10 cellular contexts compared by ENCODE assay signal in genomic region chr9:21684831-21685362, GRCh38.
DNase-seq lines count a peak whose midpoint lies in the region; ATAC-seq and TF ChIP-seq lines count a peak whose summit lies in the region.
"Had no signal": no experiment of that assay in that cellular context is flagged by ENCODE, and none has a peak within 500 bp of the region (broad histone marks: within the 10 kb centered on the region; RNA-seq: fewer than 3 reads in every experiment).

No MANE protein-coding gene starts in this region.

- peaks cover 90% of the 10 kb centered on the region for H3K4me1 ChIP-seq in ACC112 (ENCODE audit: control insufficient read depth, insufficient read depth, low read length, unreplicated experiment)
- H3K4me1 ChIP-seq in OCI-LY3 (ENCODE audit: low read length): peaks cover 14% of the 10 kb centered on the region
- no peaks in the 10 kb centered on the region for H3K4me1 ChIP-seq in prostate gland (replicated peaks)

- H3K9me3 ChIP-seq in OCI-LY3 (ENCODE audit: insufficient read depth, low read length): no peaks in the 10 kb centered on the region
- H3K9me3 ChIP-seq in prostate gland: no peaks in the 10 kb centered on the region

- in situ Hi-C loops in astrocyte of the spinal cord (cut with HindIII; ENCODE audit: low sequenced_read_pairs): no loop called here

- no peak overlapping the region for H3K9ac ChIP-seq in OCI-LY3 (ENCODE audit: low read length)

- CTCF ChIA-PET in GM10248 (lab: Yijun Ruan, JAX): no interaction called here

- H2AFZ ChIP-seq in ACC112 (ENCODE audit: low read length, unreplicated experiment): no peak overlapping the region
- H2AFZ ChIP-seq in OCI-LY3 (ENCODE audit: low read depth, low read length): no peak overlapping the region

- intact Hi-C loops in prostate gland (cut with DNase I): no loop called here

- TF ChIP-seq CTCF in OCI-LY3 (IDR thresholded peaks at IDR 0.05; ENCODE audit: low read depth, low read length): no peak
- TF ChIP-seq CTCF in astrocyte of the spinal cord (IDR thresholded peaks at IDR 0.05; ENCODE audit: low read depth, low read length): no peak
- TF ChIP-seq CTCF in prostate gland (IDR thresholded peaks at IDR 0.05): no peak
- no peak for TF ChIP-seq CTCF in GM10248 (IDR thresholded peaks at IDR 0.05; ENCODE audit: control extremely low read depth, extremely low read depth, low read depth, missing control alignments)

- H3K79me2 ChIP-seq in ACC112 (ENCODE audit: control insufficient read depth, insufficient read depth, low read length, unreplicated experiment): peaks cover 25% of the 10 kb centered on the region
- no peaks in the 10 kb centered on the region for H3K79me2 ChIP-seq in OCI-LY3 (ENCODE audit: low read length)

- H3K27me3 ChIP-seq in ACC112 (ENCODE audit: insufficient read depth, low read length) (no peaks in the 10 kb centered on the region), OCI-LY3 (ENCODE audit: low read depth, low read length) (peaks cover 6% of the 10 kb centered on the region; the same call in 1 of the 2 replicates), prostate gland (replicated peaks; ENCODE audit: insufficient read depth) (no peaks in the 10 kb centered on the region)
- H3K27me3 ChIP-seq: dorsolateral prefrontal cortex had no signal

- no peaks in the 10 kb centered on the region for H4K20me1 ChIP-seq in OCI-LY3 (ENCODE audit: insufficient read depth, low read length)

- no peak for ATAC-seq in GM21825 (IDR thresholded peaks at IDR 0.05; ENCODE audit: unreplicated experiment)
- no peak for ATAC-seq in HG03469 (IDR thresholded peaks at IDR 0.05; ENCODE audit: unreplicated experiment)

- H3K4me2 ChIP-seq in OCI-LY3 (ENCODE audit: low read length): peak overlapping the region; percentile 31; the same call in 1 of the 2 replicates

- H3K36me3 ChIP-seq in ACC112 (ENCODE audit: insufficient read depth, low read length) (no peaks in the 10 kb centered on the region), OCI-LY3 (replicated peaks; ENCODE audit: low read depth, low read length) (no peaks in the 10 kb centered on the region), prostate gland (no peaks in the 10 kb centered on the region)

- TF ChIP-seq POLR2A in prostate gland (IDR thresholded peaks at IDR 0.05): no peak

- peak overlapping the region; percentile 98 for H3K27ac ChIP-seq in ACC112 (ENCODE audit: low read depth, low read length)
- H3K27ac ChIP-seq in OCI-LY3 (ENCODE audit: low read length): no peak overlapping the region
- no peak overlapping the region for H3K27ac ChIP-seq in prostate gland
- H3K27ac ChIP-seq: dorsolateral prefrontal cortex had no signal

- 32% methylated on average over 2 of the region's 2 CpGs for WGBS in prostate gland

- POLR2A ChIA-PET in GM10248 (lab: Yijun Ruan, JAX): no interaction called here

- H3K4me3 ChIP-seq in ACC112 (ENCODE audit: low read depth, low read length): peak overlapping the region; percentile 11; the same call in 1 of the 2 replicates
- H3K4me3 ChIP-seq in OCI-LY3 (ENCODE audit: low read length): no peak overlapping the region
- no peak overlapping the region for H3K4me3 ChIP-seq in astrocyte of the spinal cord (ENCODE audit: low read depth, low read length)
- H3K4me3 ChIP-seq in prostate gland: no peak overlapping the region
- H3K4me3 ChIP-seq: dorsolateral prefrontal cortex had no signal

- DNase-seq in astrocyte of the spinal cord (ENCODE audit: low read depth, low spot score) (peak; percentile 95), prostate gland (ENCODE audit: low spot score) (peak; percentile 69), GM10248 (ENCODE audit: extremely low spot score) (no peak), dedifferentiated amniotic fluid mesenchymal stem cell (ENCODE audit: extremely low spot score) (no peak)
- DNase-seq: CD8-positive, alpha-beta memory T cell; dorsolateral prefrontal cortex had no signal

Comparison
In these comparisons a context has a peak if more than half of its experiments do, and no peak if none do; other contexts are left out.
1. DNase-seq: peak in astrocyte of the spinal cord (single experiment) and prostate gland (single experiment); none in GM10248 (single experiment) and dedifferentiated amniotic fluid mesenchymal stem cell (single experiment).